Comparison of ENCODE assay signal across 27 cellular contexts in genomic region chr12:109940339-109940923, GRCh38. TPM values are rescaled to one million over a fixed set of nuclear protein-coding genes. Genes with fewer than 3 reads are reported as not detected.
DNase-seq lines count a peak whose midpoint lies in the region; ATAC-seq, FAIRE-seq and TF ChIP-seq lines count a peak whose summit lies in the region.
"Had no signal": no experiment of that assay in that cellular context is flagged by ENCODE, and none has a peak within 500 bp of the region (broad histone marks: within the 10 kb centered on the region; RNA-seq: fewer than 3 reads in every experiment).

No MANE protein-coding gene starts in this region.

- H3F3A ChIP-seq in PC-3 (ENCODE audit: low read length, unreplicated experiment), result no peaks in the 10 kb centered on the region

- no peaks in the 10 kb centered on the region for H3K27me3 ChIP-seq in CD8-positive, alpha-beta T cell (ENCODE audit: insufficient read depth, low read length)
- H3K27me3 ChIP-seq in PC-3 (ENCODE audit: low read length) (no peaks in the 10 kb centered on the region), small intestine (ENCODE audit: control insufficient read depth in 2 of 2, insufficient read depth in 2 of 2, low read length in 2 of 2) (no peaks in the 10 kb centered on the region)
- H3K27me3 ChIP-seq: SJSA1 had no signal

- WGBS in small intestine, 3 donors, result 15 to 64% (median 45%) methylated on average over 6 of the region's 6 CpGs

- no peaks in the 10 kb centered on the region for H3K4me1 Mint-ChIP-seq in CD8-positive, alpha-beta T cell (ENCODE audit: low read depth)
- no peaks in the 10 kb centered on the region for H3K4me1 Mint-ChIP-seq in stimulated activated naive CD8-positive, alpha-beta T cell treated with anti-CD3 and anti-CD28 coated beads, Interleukin-15, amount 100 ng/mL, for 72 hours

- ATAC-seq in CD8-positive, alpha-beta T cell, result no peak
- peak; percentile 60 for ATAC-seq in PC-3
- peak; percentile 84 for ATAC-seq in left colon
- no peak for ATAC-seq in stimulated activated naive CD8-positive, alpha-beta T cell treated with anti-CD3 and anti-CD28 coated beads, Interleukin-15, amount 100 ng/mL, for 72 hours
- ATAC-seq: GM23338, Right ventricle myocardium inferior had no signal

- FAIRE-seq in small intestine (lab: Jason Lieb, UNC), result no peak
- FAIRE-seq: D721Med, GM18507 had no signal

- peaks cover 57% of the 10 kb centered on the region for H3K36me3 Mint-ChIP-seq in CD8-positive, alpha-beta T cell

- POLR2A ChIA-PET in CD8-positive, alpha-beta T cell (lab: Charles Lee), result no interaction called here
- POLR2A ChIA-PET in PC-3 (lab: Charles Lee; ENCODE audit: unreplicated experiment), result interaction anchor here (0.6 kb wide), 1 partner anchor 11 kb away, joined by 16 read pairs; no protein-coding TSS in a partner anchor

- no peak for TF ChIP-seq CTCF in CD8-positive, alpha-beta T cell (IDR thresholded peaks at IDR 0.05)
- no peak for TF ChIP-seq CTCF in PC-3 (conservative IDR thresholded peaks at IDR 0.05; ENCODE audit: low read depth, low read length)

- H3K27me3 Mint-ChIP-seq in CD8-positive, alpha-beta T cell (ENCODE audit: low read depth), result no peaks in the 10 kb centered on the region
- H3K27me3 Mint-ChIP-seq in stimulated activated naive CD8-positive, alpha-beta T cell treated with anti-CD3 and anti-CD28 coated beads, Interleukin-15, amount 100 ng/mL, for 72 hours, result no peaks in the 10 kb centered on the region
- H3K27me3 Mint-ChIP-seq: B cell had no signal

- no TSS peak for BruUV-seq in PC-3 (replicated peaks; lab: Mats Ljungman, UMichigan)

- CTCF ChIA-PET in CD8-positive, alpha-beta T cell (lab: Charles Lee), result no interaction called here
- CTCF ChIA-PET in PC-3 (lab: Charles Lee), result no interaction called here

- H3K4me2 ChIP-seq in PC-3 (ENCODE audit: low read length), result no peak overlapping the region
- H3K4me2 ChIP-seq: GM23338, PC-9 had no signal

- H3K27ac ChIP-seq in CD8-positive, alpha-beta T cell (ENCODE audit: low read depth, low read length), result no peak overlapping the region
- H3K27ac ChIP-seq in PC-3 (ENCODE audit: low read length) (no peak overlapping the region), small intestine (ENCODE audit: low read depth in 1 of 2, low read length in 1 of 2) (peak overlapping the region in 1 of 2 donors; percentile 3)
- H3K27ac ChIP-seq: PC-9, SJSA1 had no signal

- no peaks in the 10 kb centered on the region for H3K9me3 ChIP-seq in CD8-positive, alpha-beta T cell (ENCODE audit: low read length)
- H3K9me3 ChIP-seq in PC-3 (ENCODE audit: low read length) (no peaks in the 10 kb centered on the region), small intestine (ENCODE audit: control insufficient read depth, low read depth) (no peaks in the 10 kb centered on the region)
- H3K9me3 ChIP-seq: SJSA1 had no signal

- H3K36me3 ChIP-seq in CD8-positive, alpha-beta T cell (ENCODE audit: insufficient read depth, low read length), result peaks cover 28% of the 10 kb centered on the region
- H3K36me3 ChIP-seq in PC-3 (ENCODE audit: low read depth, low read length), result peaks cover 23% of the 10 kb centered on the region
- H3K36me3 ChIP-seq in small intestine (ENCODE audit: control insufficient read depth in 2 of 2, insufficient read depth in 2 of 2, low read length in 2 of 2), result peaks cover 10 to 12% of the 10 kb centered on the region in 2 donors

- intact Hi-C loops in CD8-positive, alpha-beta T cell (cut with DNase I, micrococcal nuclease), result no loop called here
- intact Hi-C loops in PC-3 (cut with micrococcal nuclease), result no loop called here
- intact Hi-C loops in left colon (cut with DNase I, micrococcal nuclease), result no loop called here

- no peaks in the 10 kb centered on the region for H3K9me2 ChIP-seq in PC-3 (replicated peaks; ENCODE audit: low read length)

- no peak overlapping the region for H3K9ac ChIP-seq in PC-3 (ENCODE audit: low read length)

- no peak overlapping the region for H3K4me3 ChIP-seq in CD8-positive, alpha-beta T cell (ENCODE audit: low read depth, low read length)
- H3K4me3 ChIP-seq in PC-3 (ENCODE audit: low read length), result no peak overlapping the region
- H3K4me3 ChIP-seq in small intestine (ENCODE audit: low read depth in 1 of 2, low read length in 2 of 2), result no peak overlapping the region
- H3K4me3 ChIP-seq: GM23338, PC-9, SJSA1 had no signal

- DNase-seq in CD8-positive, alpha-beta T cell, result no peak
- DNase-seq in PC-3 (no peak), left colon (peak; percentile 36 to 67), small intestine (peak; percentile 62), cerebellum (ENCODE audit: low spot score) (no peak), globus pallidus (ENCODE audit: low spot score) (no peak)
- no peak for DNase-seq in stimulated activated naive CD8-positive, alpha-beta T cell treated with anti-CD3 and anti-CD28 coated beads, Interleukin-15, amount 100 ng/mL, for 72 hours
- DNase-seq: H9; HFFc6; KG1; MM.1S; NCI-H1048; NCI-H1417; NCI-H1694; NCI-H2029 treated with DMSO at 0.1 percent for 48 hours; NCI-H446 treated with DMSO at 0.1 percent for 48 hours; NCI-H526; NCI-H82; NK-92 treated with Interleukin-12 subunit alpha and Interleukin-12 subunit beta, amount 100 ng/mL, for 24 hours; PC-9 had no signal

- H3K27ac Mint-ChIP-seq in CD8-positive, alpha-beta T cell, result peak overlapping the region; percentile 64
- H3K27ac Mint-ChIP-seq in stimulated activated naive CD8-positive, alpha-beta T cell treated with anti-CD3 and anti-CD28 coated beads, Interleukin-15, amount 100 ng/mL, for 72 hours, result no peak overlapping the region
- H3K27ac Mint-ChIP-seq: B cell, GM23338 had no signal

- H3K79me2 ChIP-seq in PC-3 (ENCODE audit: low read length), result no peaks in the 10 kb centered on the region

- H2AFZ ChIP-seq in PC-3 (ENCODE audit: low read length), result no peak overlapping the region
- H2AFZ ChIP-seq: GM23338, PC-9 had no signal

- no peaks in the 10 kb centered on the region for H3K9me3 Mint-ChIP-seq in CD8-positive, alpha-beta T cell
- no peaks in the 10 kb centered on the region for H3K9me3 Mint-ChIP-seq in stimulated activated naive CD8-positive, alpha-beta T cell treated with anti-CD3 and anti-CD28 coated beads, Interleukin-15, amount 100 ng/mL, for 72 hours
- H3K9me3 Mint-ChIP-seq: CD14-positive monocyte, GM23338, H9, HFFc6 had no signal

- no peaks in the 10 kb centered on the region for H3K4me1 ChIP-seq in CD8-positive, alpha-beta T cell (ENCODE audit: insufficient read depth, low read length)
- no peaks in the 10 kb centered on the region for H3K4me1 ChIP-seq in PC-3 (ENCODE audit: insufficient read depth, low read length)
- H3K4me1 ChIP-seq in small intestine (ENCODE audit: control insufficient read depth in 2 of 2, insufficient read depth in 1 of 2, low read depth in 1 of 2, low read length in 1 of 2), result no peaks in the 10 kb centered on the region

- no peak overlapping the region for H3K4me3 Mint-ChIP-seq in CD8-positive, alpha-beta T cell
- no peak overlapping the region for H3K4me3 Mint-ChIP-seq in stimulated activated naive CD8-positive, alpha-beta T cell treated with anti-CD3 and anti-CD28 coated beads, Interleukin-15, amount 100 ng/mL, for 72 hours
- H3K4me3 Mint-ChIP-seq: B cell, CD14-positive monocyte, GM23338, H9, HFFc6 had no signal

- H4K20me1 ChIP-seq in PC-3 (ENCODE audit: low read length), result no peaks in the 10 kb centered on the region

RNA-seq across cellular contexts. Expression of gene TCHP, which starts 40.4 kb away (rescaled TPM):
- 10 to 100 TPM; 11.4 to 15.7 TPM for total RNA-seq in CD8-positive, alpha-beta T cell
- total RNA-seq in PC-3 (2014; rRNA removed), result 21.6 and 42.8 TPM in 2 replicates
- 10 to 100 TPM; 15.0 to 17.2 TPM for total RNA-seq in left colon
- 10 to 100 TPM in 1 of 3 donors, 1 to 10 TPM in 2; 7.0 to 15.2 (median 7.8) TPM for polyA plus RNA-seq in small intestine
- 10.6 TPM for total RNA-seq in cerebellum

RNA-seq across cellular contexts. Expression of gene GIT2, which starts 55.7 kb away (rescaled TPM):
- 10 to 100 TPM; 47.6 to 57.9 TPM for total RNA-seq in CD8-positive, alpha-beta T cell
- 24.6 and 26.8 TPM in 2 replicates for total RNA-seq in PC-3 (2014; rRNA removed)
- 10 to 100 TPM; 29.0 to 31.4 TPM for total RNA-seq in left colon
- polyA plus RNA-seq in small intestine, result 10 to 100 TPM in 1 of 3 donors, 1 to 10 TPM in 2; 7.0 to 10.7 (median 7.4) TPM
- total RNA-seq in cerebellum, result 63.5 TPM

RNA-seq across cellular contexts. Expression of gene ANKRD13A, which starts 58.8 kb away (rescaled TPM):
- total RNA-seq in CD8-positive, alpha-beta T cell, result 10 to 100 TPM; 38.8 to 41.7 TPM
- total RNA-seq in PC-3 (2014; rRNA removed) (117 and 118 TPM in 2 replicates), left colon (10 to 100 TPM; 65.3 to 68.3 TPM), cerebellum (45.3 TPM)
- 10 to 100 TPM; 15.5 to 23.7 (median 18.6) TPM for polyA plus RNA-seq in small intestine

Comparison
In these comparisons a context has a peak if more than half of its experiments do, and no peak if none do; other contexts are left out.
1. ATAC-seq: peak in PC-3 (single experiment) and left colon (single experiment); none in CD8-positive, alpha-beta T cell (single experiment) and stimulated activated naive CD8-positive, alpha-beta T cell treated with anti-CD3 and anti-CD28 coated beads, Interleukin-15, amount 100 ng/mL, for 72 hours (single experiment).
2. DNase-seq: peak in left colon (2 of 2) and small intestine (single experiment); none in CD8-positive, alpha-beta T cell (0 of 7), PC-3 (single experiment), cerebellum (single experiment), globus pallidus (single experiment) and stimulated activated naive CD8-positive, alpha-beta T cell treated with anti-CD3 and anti-CD28 coated beads, Interleukin-15, amount 100 ng/mL, for 72 hours (0 of 2).